Comparison of ENCODE assay signal across 19 cellular contexts in genomic region chr2:239532859-239533258, GRCh38.
A peak's percentile ranks its signal among the peaks of the same experiment; 100 is the strongest.
DNase-seq lines count a peak whose midpoint lies in the region; ATAC-seq, FAIRE-seq and TF ChIP-seq lines count a peak whose summit lies in the region.
"Had no signal": no experiment of that assay in that cellular context is flagged by ENCODE, and none has a peak within 500 bp of the region (broad histone marks: within the 10 kb centered on the region; RNA-seq: fewer than 3 reads in every experiment).

No MANE protein-coding gene starts in this region.

- TF ChIP-seq POLR2A in GM12892 (IDR thresholded peaks at IDR 0.05; ENCODE audit: low read depth, low read length), result no peak

- no peak overlapping the region for H3K4me3 Mint-ChIP-seq in natural killer cell treated with Interleukin-12 subunit alpha and Interleukin-12 subunit beta and Interleukin-15 and Interleukin-18, amount 100 ng/mL, for 72 hours
- H3K4me3 Mint-ChIP-seq in natural killer cell (no peak overlapping the region), endodermal cell (no peak overlapping the region)
- no peak overlapping the region for H3K4me3 Mint-ChIP-seq in activated CD4-positive, alpha-beta T cell treated with anti-CD3 and anti-CD28 coated beads for 36 hours
- H3K4me3 Mint-ChIP-seq: activated T-helper 1 cell treated with anti-CD3 and anti-CD28 coated beads, Interleukin-12 subunit alpha, Interleukin-12 subunit beta, Interleukin-2, Interleukin-4 antibody, amounts not matched to agents 30 ng/mL and 10 ng/mL and 1 ng/mL, durations not matched to agents 14 hours and 24 hours and 36 hours; CD4-positive, alpha-beta T cell; neural crest cell; stimulated activated naive B cell treated with anti-CD40 and anti-IgM and Interleukin-4, amounts not matched to agents 10 μg/mL and 1 μg/mL and 100 μg/mL, for 72 hours had no signal

- TF ChIP-seq CTCF in natural killer cell (IDR thresholded peaks at IDR 0.05) (no peak), hepatocyte (IDR thresholded peaks at IDR 0.05; ENCODE audit: poor library complexity) (no peak), endodermal cell (conservative IDR thresholded peaks at IDR 0.05) (no peak)

- no peak overlapping the region for H3K27ac ChIP-seq in hepatocyte
- H3K27ac ChIP-seq in endodermal cell (ENCODE audit: low read depth, low read length), result no peak overlapping the region
- H3K27ac ChIP-seq: prostate gland, SJSA1 had no signal

- peaks cover 0 to 10% of the 10 kb centered on the region in 2 donors for H3K27me3 Mint-ChIP-seq in natural killer cell treated with Interleukin-12 subunit alpha and Interleukin-12 subunit beta and Interleukin-15 and Interleukin-18, amount 100 ng/mL, for 72 hours
- H3K27me3 Mint-ChIP-seq in natural killer cell (ENCODE audit: low read depth in 2 of 2) (peaks cover 9 to 13% of the 10 kb centered on the region in 2 donors), endodermal cell (ENCODE audit: insufficient read depth) (peaks cover 2% of the 10 kb centered on the region)
- no peaks in the 10 kb centered on the region for H3K27me3 Mint-ChIP-seq in activated CD4-positive, alpha-beta T cell treated with anti-CD3 and anti-CD28 coated beads for 36 hours
- H3K27me3 Mint-ChIP-seq: CD4-positive, alpha-beta T cell had no signal

- no peak overlapping the region for H3K9ac ChIP-seq in endodermal cell (ENCODE audit: extremely low read depth, low read length, poor library complexity, severe bottlenecking)

- H3K79me2 ChIP-seq in hepatocyte, result no peaks in the 10 kb centered on the region

- no peaks in the 10 kb centered on the region for H3K36me3 ChIP-seq in hepatocyte (replicated peaks; ENCODE audit: insufficient read depth, low read depth)
- H3K36me3 ChIP-seq in endodermal cell (ENCODE audit: control insufficient read depth, insufficient read depth, low read length), result no peaks in the 10 kb centered on the region
- H3K36me3 ChIP-seq: prostate gland, SJSA1 had no signal

- H3K4me2 ChIP-seq in hepatocyte, result no peak overlapping the region

- H3K9me2 ChIP-seq in hepatocyte (replicated peaks; ENCODE audit: insufficient read depth), result no peaks in the 10 kb centered on the region

- 65% methylated on average over 10 of the region's 10 CpGs for WGBS in hepatocyte (ENCODE audit: low lambda C conversion rate, missing lambda C conversion rate)
- 90 to 96% methylated on average over 4 to 10 of the region's 10 CpGs for WGBS in endodermal cell (ENCODE audit: insufficient coverage in 1 of 2, insufficient read length in 1 of 2), 2 experiments

- no peaks in the 10 kb centered on the region for H3K36me3 Mint-ChIP-seq in natural killer cell treated with Interleukin-12 subunit alpha and Interleukin-12 subunit beta and Interleukin-15 and Interleukin-18, amount 100 ng/mL, for 72 hours
- H3K36me3 Mint-ChIP-seq in natural killer cell (no peaks in the 10 kb centered on the region), endodermal cell (ENCODE audit: low read depth) (no peaks in the 10 kb centered on the region)
- H3K36me3 Mint-ChIP-seq in activated CD4-positive, alpha-beta T cell treated with anti-CD3 and anti-CD28 coated beads for 36 hours (ENCODE audit: low read depth), result no peaks in the 10 kb centered on the region
- H3K36me3 Mint-ChIP-seq: activated naive CD4-positive, alpha-beta T cell treated with anti-CD3 and anti-CD28 coated beads, Interleukin-2, amount 50 U/mL, for 72 hours had no signal

- H4K20me1 ChIP-seq in hepatocyte (ENCODE audit: insufficient read depth, poor library complexity, severe bottlenecking), result no peaks in the 10 kb centered on the region

- H3K9me3 Mint-ChIP-seq in natural killer cell treated with Interleukin-12 subunit alpha and Interleukin-12 subunit beta and Interleukin-15 and Interleukin-18, amount 100 ng/mL, for 72 hours, result no peaks in the 10 kb centered on the region
- peaks cover 0 to 3% of the 10 kb centered on the region in 2 donors for H3K9me3 Mint-ChIP-seq in natural killer cell
- H3K9me3 Mint-ChIP-seq in endodermal cell, result no peaks in the 10 kb centered on the region
- peaks cover 3% of the 10 kb centered on the region for H3K9me3 Mint-ChIP-seq in activated CD4-positive, alpha-beta T cell treated with anti-CD3 and anti-CD28 coated beads for 36 hours (ENCODE audit: low read depth)
- H3K9me3 Mint-ChIP-seq: activated naive CD4-positive, alpha-beta T cell treated with anti-CD3 and anti-CD28 coated beads, Interleukin-2, amount 50 U/mL, for 72 hours; activated T-helper 1 cell treated with anti-CD3 and anti-CD28 coated beads, Interleukin-12 subunit alpha, Interleukin-12 subunit beta, Interleukin-2, Interleukin-4 antibody, amounts not matched to agents 30 ng/mL and 10 ng/mL and 1 ng/mL, durations not matched to agents 14 hours and 24 hours and 36 hours; neural crest cell had no signal

- no peaks in the 10 kb centered on the region for H3K9me3 ChIP-seq in hepatocyte (ENCODE audit: low read depth)
- no peaks in the 10 kb centered on the region for H3K9me3 ChIP-seq in endodermal cell (ENCODE audit: control insufficient read depth, low read length)
- H3K9me3 ChIP-seq: prostate gland, SJSA1 had no signal

- H3K4me1 ChIP-seq in hepatocyte (ENCODE audit: insufficient read depth), result no peaks in the 10 kb centered on the region
- no peaks in the 10 kb centered on the region for H3K4me1 ChIP-seq in endodermal cell (ENCODE audit: control insufficient read depth, insufficient read depth, low read length)
- H3K4me1 ChIP-seq: prostate gland, SJSA1 had no signal

- H3K27ac Mint-ChIP-seq in natural killer cell treated with Interleukin-12 subunit alpha and Interleukin-12 subunit beta and Interleukin-15 and Interleukin-18, amount 100 ng/mL, for 72 hours, result no peak overlapping the region
- H3K27ac Mint-ChIP-seq in natural killer cell, result no peak overlapping the region
- H3K27ac Mint-ChIP-seq in endodermal cell, result no peak overlapping the region
- no peak overlapping the region for H3K27ac Mint-ChIP-seq in activated CD4-positive, alpha-beta T cell treated with anti-CD3 and anti-CD28 coated beads for 36 hours
- H3K27ac Mint-ChIP-seq: activated naive CD4-positive, alpha-beta T cell treated with anti-CD3 and anti-CD28 coated beads, Interleukin-2, amount 50 U/mL, for 72 hours; activated T-helper 1 cell treated with anti-CD3 and anti-CD28 coated beads, Interleukin-12 subunit alpha, Interleukin-12 subunit beta, Interleukin-2, Interleukin-4 antibody, amounts not matched to agents 30 ng/mL and 10 ng/mL and 1 ng/mL, durations not matched to agents 14 hours and 24 hours and 36 hours; CD4-positive, alpha-beta T cell; stimulated activated naive B cell treated with anti-CD40 and anti-IgM and Interleukin-4, amounts not matched to agents 10 μg/mL and 1 μg/mL and 100 μg/mL, for 72 hours had no signal

- H3K4me3 ChIP-seq in hepatocyte, result no peak overlapping the region
- H3K4me3 ChIP-seq in endodermal cell (ENCODE audit: low read length), result no peak overlapping the region
- H3K4me3 ChIP-seq: prostate gland, SJSA1 had no signal

- peak; percentile 42 for DNase-seq in natural killer cell treated with Interleukin-12 subunit alpha and Interleukin-12 subunit beta and Interleukin-15 and Interleukin-18, amount 100 ng/mL, for 72 hours (ENCODE audit: low spot score)
- no peak for DNase-seq in natural killer cell
- DNase-seq in NCI-H69 (lab: John Stamatoyannopoulos, UW), result peak; percentile 12
- peak; percentile 23 for DNase-seq in hepatocyte (ENCODE audit: low spot score)
- no peak for DNase-seq in activated naive CD4-positive, alpha-beta T cell (lab: John Stamatoyannopoulos, UW)
- DNase-seq in endodermal cell, result no peak
- DNase-seq in activated CD4-positive, alpha-beta T cell treated with anti-CD3 and anti-CD28 coated beads for 36 hours, result no peak
- DNase-seq in GM12892 (ENCODE audit: insufficient read length), result no peak
- DNase-seq: activated CD4-positive, alpha-beta T cell treated with anti-CD3 and anti-CD28 coated beads for 4 hours; CD4-positive, alpha-beta T cell; hypothalamus; stimulated activated naive B cell treated with anti-CD40 and anti-IgM and Interleukin-4, amounts not matched to agents 10 μg/mL and 1 μg/mL and 100 μg/mL, for 72 hours; T-helper 1 cell had no signal

- POLR2A ChIA-PET in activated CD4-positive, alpha-beta T cell treated with anti-CD3 and anti-CD28 coated beads for 36 hours (lab: Charles Lee), result no interaction called here

- intact Hi-C loops in natural killer cell (cut with micrococcal nuclease), result no loop called here
- intact Hi-C loops in activated CD4-positive, alpha-beta T cell treated with anti-CD3 and anti-CD28 coated beads for 36 hours (cut with DNase I, micrococcal nuclease), result no loop called here

- no peak for ATAC-seq in natural killer cell treated with Interleukin-12 subunit alpha and Interleukin-12 subunit beta and Interleukin-15 and Interleukin-18, amount 100 ng/mL, for 72 hours
- no peak for ATAC-seq in natural killer cell
- no peak for ATAC-seq in activated CD4-positive, alpha-beta T cell treated with anti-CD3 and anti-CD28 coated beads for 36 hours
- ATAC-seq: activated naive CD4-positive, alpha-beta T cell treated with anti-CD3 and anti-CD28 coated beads, Interleukin-2, amount 50 U/mL, for 72 hours; stimulated activated naive B cell treated with anti-CD40 and anti-IgM and Interleukin-4, amounts not matched to agents 10 μg/mL and 1 μg/mL and 100 μg/mL, for 72 hours had no signal

- H3K27me3 ChIP-seq in hepatocyte, result no peaks in the 10 kb centered on the region
- no peaks in the 10 kb centered on the region for H3K27me3 ChIP-seq in endodermal cell (ENCODE audit: control insufficient read depth, insufficient read depth, low read length, poor library complexity, severe bottlenecking)

- H3K4me1 Mint-ChIP-seq in natural killer cell treated with Interleukin-12 subunit alpha and Interleukin-12 subunit beta and Interleukin-15 and Interleukin-18, amount 100 ng/mL, for 72 hours (ENCODE audit: low read depth in 2 of 2), result peaks cover 0 to 3% of the 10 kb centered on the region in 2 donors
- H3K4me1 Mint-ChIP-seq in natural killer cell (peaks cover 0 to 12% of the 10 kb centered on the region in 2 donors), endodermal cell (no peaks in the 10 kb centered on the region)
- no peaks in the 10 kb centered on the region for H3K4me1 Mint-ChIP-seq in activated CD4-positive, alpha-beta T cell treated with anti-CD3 and anti-CD28 coated beads for 36 hours
- H3K4me1 Mint-ChIP-seq: stimulated activated naive B cell treated with anti-CD40 and anti-IgM and Interleukin-4, amounts not matched to agents 10 μg/mL and 1 μg/mL and 100 μg/mL, for 72 hours had no signal

- no peak for FAIRE-seq in GM12892 (lab: Jason Lieb, UNC)
- FAIRE-seq: GM19239 had no signal

- H2AFZ ChIP-seq in hepatocyte, result no peak overlapping the region

- CTCF ChIA-PET in activated CD4-positive, alpha-beta T cell treated with anti-CD3 and anti-CD28 coated beads for 36 hours (lab: Charles Lee), result no interaction called here

Comparison
In these comparisons a context has a peak if more than half of its experiments do, and no peak if none do; other contexts are left out.
1. DNase-seq: peak in natural killer cell treated with Interleukin-12 subunit alpha and Interleukin-12 subunit beta and Interleukin-15 and Interleukin-18, amount 100 ng/mL, for 72 hours (single experiment), NCI-H69 (single experiment) and hepatocyte (single experiment); none in natural killer cell (single experiment), activated naive CD4-positive, alpha-beta T cell (0 of 4), endodermal cell (single experiment), activated CD4-positive, alpha-beta T cell treated with anti-CD3 and anti-CD28 coated beads for 36 hours (single experiment) and GM12892 (single experiment).